Comparison of ENCODE assay signal across 8 cellular contexts in genomic region chr17:48101012-48101720, GRCh38. TPM values are rescaled to one million over a fixed set of nuclear protein-coding genes. Genes with fewer than 3 reads are reported as not detected.
A peak's percentile ranks its signal among the peaks of the same experiment; 100 is the strongest.
DNase-seq lines count a peak whose midpoint lies in the region; ATAC-seq and TF ChIP-seq lines count a peak whose summit lies in the region.

TSS of gene CBX1 (minus strand) at chr17:48101478. CDS start at chr17:48077004, 24,474 bp downstream.

- intact Hi-C loops in testis (cut with DNase I; ENCODE audit: low total_unique reads), result no loop called here

- H3K79me2 ChIP-seq in osteoblast (ENCODE audit: insufficient read depth, low read length), result peaks cover 48% of the 10 kb centered on the region

- peak within 1 kb of the TSS; percentile 70 for H3K27ac ChIP-seq in osteoblast (ENCODE audit: low read depth, low read length)
- H3K27ac ChIP-seq in testis, result peak within 1 kb of the TSS; percentile 60 to 88

- H3K9me3 Mint-ChIP-seq in activated naive CD8-positive, alpha-beta T cell (ENCODE audit: low read depth), result no peaks in the 10 kb centered on the region
- peaks cover 8% of the 10 kb centered on the region for H3K9me3 Mint-ChIP-seq in glutamatergic neuron (ENCODE audit: unreplicated experiment)

- H3K4me1 ChIP-seq in osteoblast (ENCODE audit: insufficient read depth, low read length) (peaks cover 3% of the 10 kb centered on the region), testis (peaks cover 4% of the 10 kb centered on the region)

- no peaks in the 10 kb centered on the region for H3K27me3 ChIP-seq in osteoblast (ENCODE audit: insufficient read depth, low read length)
- H3K27me3 ChIP-seq in testis, result no peaks in the 10 kb centered on the region

- no peaks in the 10 kb centered on the region for H3K27me3 Mint-ChIP-seq in activated naive CD8-positive, alpha-beta T cell
- peaks cover 8% of the 10 kb centered on the region for H3K27me3 Mint-ChIP-seq in glutamatergic neuron (ENCODE audit: unreplicated experiment)

- no peak for TF ChIP-seq CTCF in glutamatergic neuron (IDR thresholded peaks at IDR 0.05; ENCODE audit: partially characterized antibody, unreplicated experiment)
- TF ChIP-seq CTCF in osteoblast (IDR thresholded peaks at IDR 0.05; ENCODE audit: extremely low read depth, low read depth, low read length), result no peak
- TF ChIP-seq CTCF in testis (IDR thresholded peaks at IDR 0.05), result peak in 1 of 3 experiments; percentile 29

- peak within 1 kb of the TSS; percentile 64 for H3K27ac Mint-ChIP-seq in activated naive CD8-positive, alpha-beta T cell
- peak within 1 kb of the TSS; percentile 67 for H3K27ac Mint-ChIP-seq in glutamatergic neuron (ENCODE audit: unreplicated experiment)

- H3K9me3 ChIP-seq in osteoblast (ENCODE audit: low read depth, low read length) (no peaks in the 10 kb centered on the region), testis (no peaks in the 10 kb centered on the region)

- H2AFZ ChIP-seq in osteoblast (ENCODE audit: low read length), result peak within 1 kb of the TSS; percentile 92

- H3K4me3 ChIP-seq in osteoblast (ENCODE audit: insufficient read depth, low read length) (peak within 1 kb of the TSS; percentile 91), testis (peak within 1 kb of the TSS; percentile 77 to 87)

- WGBS in testis, 2 donors, result 0 to 1% methylated on average over 8 to 56 of the region's 79 CpGs

- TF ChIP-seq POLR2A in GM10847 (IDR thresholded peaks at IDR 0.05; ENCODE audit: extremely low read depth, insufficient read length) (peak; percentile 39), testis (IDR thresholded peaks at IDR 0.05) (no peak)

- peaks cover 3% of the 10 kb centered on the region for H3K36me3 ChIP-seq in osteoblast (ENCODE audit: insufficient read depth, low read length)
- no peaks in the 10 kb centered on the region for H3K36me3 ChIP-seq in testis (ENCODE audit: low read depth, missing control alignments)

- H3K36me3 Mint-ChIP-seq in activated naive CD8-positive, alpha-beta T cell, result no peaks in the 10 kb centered on the region
- H3K36me3 Mint-ChIP-seq in glutamatergic neuron (ENCODE audit: unreplicated experiment), result no peaks in the 10 kb centered on the region

- H3K4me1 Mint-ChIP-seq in activated naive CD8-positive, alpha-beta T cell (ENCODE audit: low read depth), result peaks cover 29% of the 10 kb centered on the region
- H3K4me1 Mint-ChIP-seq in glutamatergic neuron (ENCODE audit: low read depth, unreplicated experiment), result peaks cover 9% of the 10 kb centered on the region

- H3K4me3 Mint-ChIP-seq in activated naive CD8-positive, alpha-beta T cell, result peak within 1 kb of the TSS; percentile 95
- peak within 1 kb of the TSS; percentile 93 for H3K4me3 Mint-ChIP-seq in glutamatergic neuron (ENCODE audit: unreplicated experiment)

- no peaks in the 10 kb centered on the region for H4K20me1 ChIP-seq in osteoblast (ENCODE audit: insufficient read depth, low read length)

- peak; percentile 89 for ATAC-seq in HG02642 (IDR thresholded peaks at IDR 0.05; ENCODE audit: poor library complexity, unreplicated experiment)

- peak within 1 kb of the TSS; percentile 89 for H3K4me2 ChIP-seq in osteoblast (ENCODE audit: insufficient read depth, low read length)

- DNase-seq in NCI-H1105 treated with DMSO at 0.1 percent for 48 hours (lab: John Stamatoyannopoulos, UW) (peak; percentile 94), SKM-1 treated with dmso at 0.1 percent for 144 hours (lab: John Stamatoyannopoulos, UW; ENCODE audit: unreplicated experiment) (peak; percentile 86), glutamatergic neuron (peak; percentile 96), osteoblast (ENCODE audit: insufficient read length, low spot score, missing footprints) (peak; percentile 97), testis (peak; percentile 95)

RNA-seq across cellular contexts. Expression of gene CBX1, which starts in this region (rescaled TPM):
- 141 TPM for total RNA-seq in glutamatergic neuron (ENCODE audit: unreplicated experiment)
- 29.5 and 30.0 TPM in 2 replicates for total RNA-seq in osteoblast
- total RNA-seq in testis, result 10 to 100 TPM; 59.9 to 70.1 TPM
- polyA plus RNA-seq in testis (ENCODE audit: insufficient read depth, low read depth, low replicate concordance), result 123 TPM

Comparison
In these comparisons a context has a peak if more than half of its experiments do, and no peak if none do; other contexts are left out.
1. Peak in every context shown above with its lines: DNase-seq, ATAC-seq, H3K4me3 ChIP-seq and H3K27ac ChIP-seq.